Comparison of ENCODE assay signal across 12 cellular contexts in the genomic region with DNA sequence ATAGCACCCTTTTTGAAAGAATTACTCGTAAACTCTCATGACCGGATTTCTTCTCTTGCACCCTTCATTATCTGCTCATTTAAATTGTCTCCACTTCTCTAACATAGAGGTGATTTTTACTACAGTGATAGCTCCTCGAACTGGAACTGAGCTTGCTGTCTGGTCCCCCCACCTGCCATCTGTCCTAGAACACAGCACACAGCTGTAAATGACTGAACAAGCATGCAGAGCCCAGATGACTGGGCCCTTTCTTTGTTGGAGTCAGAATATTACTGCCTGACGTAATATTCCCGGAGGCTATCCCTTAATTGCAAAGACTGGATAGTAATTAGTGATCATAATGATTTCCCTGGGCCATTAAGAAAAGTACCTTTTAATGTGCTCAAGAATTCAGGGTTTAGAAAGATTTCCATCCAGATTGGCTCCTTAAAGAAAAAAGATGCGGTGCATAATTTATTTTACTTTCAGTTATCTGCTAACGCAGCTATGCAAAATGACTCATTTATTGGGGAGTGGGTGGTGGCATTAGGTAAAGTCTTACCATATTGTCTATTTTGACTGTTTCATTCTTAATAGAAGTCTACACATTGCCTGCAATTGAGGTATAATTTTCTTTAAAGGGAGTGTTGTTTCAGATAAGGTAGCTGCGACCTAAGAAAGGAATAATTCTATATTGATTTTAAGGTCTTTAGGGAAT.
DNase-seq lines count a peak whose midpoint lies in the region; ATAC-seq, FAIRE-seq and TF ChIP-seq lines count a peak whose summit lies in the region.
"Had no signal": no experiment of that assay in that cellular context is flagged by ENCODE, and none has a peak within 500 bp of the region (broad histone marks: within the 10 kb centered on the region; RNA-seq: fewer than 3 reads in every experiment).

No MANE protein-coding gene starts in this region.

- H3K9me3 Mint-ChIP-seq in activated T-cell treated with anti-CD3 and anti-CD28 coated beads, Interleukin-2, amount 50 U/mL, for 72 hours, result peaks cover 0 to 1% of the 10 kb centered on the region in 2 donors
- H3K9me3 Mint-ChIP-seq in brain, result peaks cover 0 to 2% (median 0%) of the 10 kb centered on the region in 5 experiments
- H3K9me3 Mint-ChIP-seq in stimulated activated naive B cell treated with anti-CD40 and anti-IgM and Interleukin-4, amounts not matched to agents 10 μg/mL and 1 μg/mL and 100 μg/mL, for 72 hours, result no peaks in the 10 kb centered on the region
- H3K9me3 Mint-ChIP-seq: natural killer cell had no signal

- no peaks in the 10 kb centered on the region for H3K27me3 ChIP-seq in pancreas
- H3K27me3 ChIP-seq: MG63 had no signal

- peak overlapping the region; percentile 51 for H3K27ac Mint-ChIP-seq in activated T-cell treated with anti-CD3 and anti-CD28 coated beads, Interleukin-2, amount 50 U/mL, for 72 hours
- peak overlapping the region; percentile 73 to 98 (median 88) for H3K27ac Mint-ChIP-seq in brain
- H3K27ac Mint-ChIP-seq in stimulated activated naive B cell treated with anti-CD40 and anti-IgM and Interleukin-4, amounts not matched to agents 10 μg/mL and 1 μg/mL and 100 μg/mL, for 72 hours, result peak overlapping the region; percentile 96

- H3K36me3 ChIP-seq in pancreas, result no peaks in the 10 kb centered on the region
- H3K36me3 ChIP-seq: MG63 had no signal

- no peak for DNase-seq in activated T-cell treated with anti-CD3 and anti-CD28 coated beads, Interleukin-2, amount 50 U/mL, for 72 hours
- no peak for DNase-seq in activated T-cell treated with anti-CD3 and anti-CD28 coated beads, Interleukin-2, amount 50 U/mL, for 48 hours
- DNase-seq in NCI-H1105 treated with DMSO at 0.1 percent for 48 hours (lab: John Stamatoyannopoulos, UW), result peak; percentile 35
- no peak for DNase-seq in stimulated activated naive B cell treated with anti-CD40 and anti-IgM and Interleukin-4, amounts not matched to agents 10 μg/mL and 1 μg/mL and 100 μg/mL, for 72 hours
- DNase-seq in NAMALWA (ENCODE audit: low spot score), result no peak
- no peak for DNase-seq in pancreas
- DNase-seq in DMS153 treated with DMSO at 0.1 percent for 48 hours (lab: John Stamatoyannopoulos, UW; ENCODE audit: unreplicated experiment), result no peak
- DNase-seq: activated CD8-positive, alpha-beta memory T cell treated with anti-CD3 and anti-CD28 coated beads, Interleukin-2, amount 50 U/mL, for 48 hours; central memory CD4-positive, alpha-beta T cell; MG63; natural killer cell had no signal

- H3K4me3 Mint-ChIP-seq in activated T-cell treated with anti-CD3 and anti-CD28 coated beads, Interleukin-2, amount 50 U/mL, for 72 hours, result peak overlapping the region; percentile 72
- peak overlapping the region; percentile 8 to 76 (median 71) for H3K4me3 Mint-ChIP-seq in brain
- H3K4me3 Mint-ChIP-seq in stimulated activated naive B cell treated with anti-CD40 and anti-IgM and Interleukin-4, amounts not matched to agents 10 μg/mL and 1 μg/mL and 100 μg/mL, for 72 hours, result peak overlapping the region; percentile 41 to 73
- H3K4me3 Mint-ChIP-seq: natural killer cell had no signal

- H3K27me3 Mint-ChIP-seq in activated T-cell treated with anti-CD3 and anti-CD28 coated beads, Interleukin-2, amount 50 U/mL, for 72 hours (ENCODE audit: low read depth), result no peaks in the 10 kb centered on the region
- H3K27me3 Mint-ChIP-seq in brain, result peaks cover 3% of the 10 kb centered on the region
- no peaks in the 10 kb centered on the region for H3K27me3 Mint-ChIP-seq in stimulated activated naive B cell treated with anti-CD40 and anti-IgM and Interleukin-4, amounts not matched to agents 10 μg/mL and 1 μg/mL and 100 μg/mL, for 72 hours

- peaks cover 78% of the 10 kb centered on the region for H3K4me1 Mint-ChIP-seq in activated T-cell treated with anti-CD3 and anti-CD28 coated beads, Interleukin-2, amount 50 U/mL, for 72 hours (ENCODE audit: low read depth)
- H3K4me1 Mint-ChIP-seq in brain, result peaks cover 87% of the 10 kb centered on the region
- H3K4me1 Mint-ChIP-seq in stimulated activated naive B cell treated with anti-CD40 and anti-IgM and Interleukin-4, amounts not matched to agents 10 μg/mL and 1 μg/mL and 100 μg/mL, for 72 hours, result peaks cover 59 to 92% of the 10 kb centered on the region in 2 donors

- no peaks in the 10 kb centered on the region for H3K4me1 ChIP-seq in pancreas

- peak; percentile 53 to 73 for ATAC-seq in activated T-cell treated with anti-CD3 and anti-CD28 coated beads, Interleukin-2, amount 50 U/mL, for 72 hours (replicated peaks in 1 of 2)
- ATAC-seq in stimulated activated naive B cell treated with anti-CD40 and anti-IgM and Interleukin-4, amounts not matched to agents 10 μg/mL and 1 μg/mL and 100 μg/mL, for 72 hours (replicated peaks), result peak; percentile 72 to 73
- ATAC-seq in pancreas, result no peak

- intact Hi-C loops in pancreas (cut with DNase I), result no loop called here

- TF ChIP-seq CTCF in brain (conservative IDR thresholded peaks at IDR 0.05) (no peak), pancreas (IDR thresholded peaks at IDR 0.05) (no peak)

- H3K9me3 ChIP-seq in pancreas, result no peaks in the 10 kb centered on the region
- H3K9me3 ChIP-seq: MG63 had no signal

- 90 to 91% methylated on average over 8 of the region's 8 CpGs for WGBS in pancreas, 2 donors

- FAIRE-seq in pancreas (lab: Jason Lieb, UNC), result no peak

- H3K4me3 ChIP-seq in pancreas, result no peak overlapping the region
- H3K4me3 ChIP-seq: MG63 had no signal

- H3K36me3 Mint-ChIP-seq in activated T-cell treated with anti-CD3 and anti-CD28 coated beads, Interleukin-2, amount 50 U/mL, for 72 hours (ENCODE audit: insufficient read depth in 2 of 2), result no peaks in the 10 kb centered on the region
- peaks cover 6% of the 10 kb centered on the region for H3K36me3 Mint-ChIP-seq in brain
- H3K36me3 Mint-ChIP-seq in stimulated activated naive B cell treated with anti-CD40 and anti-IgM and Interleukin-4, amounts not matched to agents 10 μg/mL and 1 μg/mL and 100 μg/mL, for 72 hours, result peaks cover 10 to 24% of the 10 kb centered on the region in 2 donors
- H3K36me3 Mint-ChIP-seq: natural killer cell had no signal

- no peak overlapping the region for H3K27ac ChIP-seq in pancreas

Comparison
In these comparisons a context has a peak if more than half of its experiments do, and no peak if none do; other contexts are left out.
1. ATAC-seq: peak in activated T-cell treated with anti-CD3 and anti-CD28 coated beads, Interleukin-2, amount 50 U/mL, for 72 hours (2 of 2) and stimulated activated naive B cell treated with anti-CD40 and anti-IgM and Interleukin-4, amounts not matched to agents 10 μg/mL and 1 μg/mL and 100 μg/mL, for 72 hours (2 of 2); none in pancreas (0 of 4).
2. Peak in every context shown above with its lines, with median percentiles within 50 percentile points of each other: H3K27ac Mint-ChIP-seq and H3K4me3 Mint-ChIP-seq.